In genomic region chrX:132443196-132443595, GRCh38 we compare ENCODE assay signal across 17 cellular contexts.
"Had no signal": no experiment of that assay in that cellular context is flagged by ENCODE, and none has a peak within 500 bp of the region (broad histone marks: within the 10 kb centered on the region; RNA-seq: fewer than 3 reads in every experiment).

No MANE protein-coding gene starts in this region.

- H3K9me3 ChIP-seq: colonic mucosa, mucosa of descending colon, ovary, suprapubic skin, thyroid gland, uterus had no signal

- H3K4me3 ChIP-seq: colonic mucosa, heart left ventricle, mucosa of descending colon, ovary, right atrium auricular region, smooth muscle cell, suprapubic skin, thyroid gland, upper lobe of left lung, uterus had no signal

- H3K27ac ChIP-seq: colonic mucosa, heart left ventricle, ovary, right atrium auricular region, suprapubic skin, thyroid gland, upper lobe of left lung, uterus had no signal

- H3K36me3 ChIP-seq: colonic mucosa, heart left ventricle, ovary, right atrium auricular region, suprapubic skin, thyroid gland, upper lobe of left lung, uterus had no signal

- H3K4me1 ChIP-seq: colonic mucosa, right atrium auricular region, suprapubic skin, thyroid gland, uterus had no signal

- H3K27me3 ChIP-seq: colonic mucosa, ovary, right atrium auricular region, suprapubic skin, thyroid gland, upper lobe of left lung, uterus had no signal

- H3K4me2 ChIP-seq: smooth muscle cell had no signal

- ATAC-seq: mucosa of descending colon; naive thymus-derived CD8-positive, alpha-beta T cell had no signal

- DNase-seq: colonic mucosa; effector CD4-positive, alpha-beta T cell; endodermal cell; heart left ventricle; hippocampal formation; mucosa of descending colon; naive thymus-derived CD8-positive, alpha-beta T cell; nucleus accumbens; stimulated activated CD4-positive, alpha-beta T cell treated with anti-CD3 and anti-CD28 coated beads, Interleukin-2, amount 100 ng/mL, for 48 hours; stimulated activated naive CD4-positive, alpha-beta T cell treated with Interleukin-2 at 50 U/mL for 16 hours; upper lobe of left lung; uterus had no signal
